In genomic region chr6:159075506-159076100, GRCh38 we compare ENCODE assay signal across 14 cellular contexts. TPM values are rescaled to one million over a fixed set of nuclear protein-coding genes. Genes with fewer than 3 reads are reported as not detected.
A peak's percentile ranks its signal among the peaks of the same experiment; 100 is the strongest.
DNase-seq lines count a peak whose midpoint lies in the region; ATAC-seq and TF ChIP-seq lines count a peak whose summit lies in the region.
"Had no signal": no experiment of that assay in that cellular context is flagged by ENCODE, and none has a peak within 500 bp of the region (broad histone marks: within the 10 kb centered on the region; RNA-seq: fewer than 3 reads in every experiment).

No MANE protein-coding gene starts in this region.

- TF ChIP-seq POLR2A in erythroblast (IDR thresholded peaks at IDR 0.05; ENCODE audit: low read length): no peak

- no peak for TF ChIP-seq CTCF in natural killer cell (IDR thresholded peaks at IDR 0.05)
- no peak for TF ChIP-seq CTCF in HFFc6 (IDR thresholded peaks at IDR 0.05)

- no peak overlapping the region for H3K4me3 Mint-ChIP-seq in natural killer cell treated with Interleukin-12 subunit alpha and Interleukin-12 subunit beta and Interleukin-15 and Interleukin-18, amount 100 ng/mL, for 72 hours
- H3K4me3 Mint-ChIP-seq in natural killer cell (no peak overlapping the region), HFFc6 (no peak overlapping the region)
- H3K4me3 Mint-ChIP-seq: H9, memory B cell had no signal

- no peak for ATAC-seq in natural killer cell treated with Interleukin-12 subunit alpha and Interleukin-12 subunit beta and Interleukin-15 and Interleukin-18, amount 100 ng/mL, for 72 hours
- ATAC-seq in natural killer cell: no peak

- DNase-seq in natural killer cell treated with Interleukin-12 subunit alpha and Interleukin-12 subunit beta and Interleukin-15 and Interleukin-18, amount 100 ng/mL, for 72 hours (ENCODE audit: low spot score): no peak
- no peak for DNase-seq in natural killer cell
- peak; percentile 49 for DNase-seq in activated CD8-positive, alpha-beta memory T cell treated with anti-CD3 and anti-CD28 coated beads, Interleukin-2, amount 50 U/mL, for 48 hours
- DNase-seq in globus pallidus (ENCODE audit: low spot score): peak; percentile 33
- DNase-seq in erythroblast (lab: John Stamatoyannopoulos, UW): no peak
- DNase-seq in activated CD4-positive, alpha-beta T cell treated with anti-CD3 and anti-CD28 coated beads, Interleukin-2, amount 50 U/mL, for 1 hour: no peak
- DNase-seq in iPS-NIHi7 (ENCODE audit: extremely low spot score): no peak
- no peak for DNase-seq in HFFc6
- DNase-seq: activated CD4-positive, alpha-beta T cell treated with anti-CD3 and anti-CD28 coated beads for 4 hours; H9; NCI-H2029; NCI-H774; stimulated activated naive CD4-positive, alpha-beta T cell had no signal

- peaks cover 0 to 5% of the 10 kb centered on the region in 2 donors for H3K27me3 Mint-ChIP-seq in natural killer cell treated with Interleukin-12 subunit alpha and Interleukin-12 subunit beta and Interleukin-15 and Interleukin-18, amount 100 ng/mL, for 72 hours
- H3K27me3 Mint-ChIP-seq in natural killer cell (ENCODE audit: low read depth in 2 of 2) (peaks cover 2% of the 10 kb centered on the region in 2 donors), HFFc6 (ENCODE audit: insufficient read depth) (peaks cover 18% of the 10 kb centered on the region)
- H3K27me3 Mint-ChIP-seq: memory B cell had no signal

- no peaks in the 10 kb centered on the region for H3K9me3 Mint-ChIP-seq in natural killer cell treated with Interleukin-12 subunit alpha and Interleukin-12 subunit beta and Interleukin-15 and Interleukin-18, amount 100 ng/mL, for 72 hours
- no peaks in the 10 kb centered on the region for H3K9me3 Mint-ChIP-seq in natural killer cell
- H3K9me3 Mint-ChIP-seq in HFFc6: no peaks in the 10 kb centered on the region
- H3K9me3 Mint-ChIP-seq: H9, memory B cell had no signal

- peak overlapping the region; percentile 28 to 55 for H3K27ac Mint-ChIP-seq in natural killer cell treated with Interleukin-12 subunit alpha and Interleukin-12 subunit beta and Interleukin-15 and Interleukin-18, amount 100 ng/mL, for 72 hours
- H3K27ac Mint-ChIP-seq in natural killer cell (no peak overlapping the region), HFFc6 (no peak overlapping the region)
- H3K27ac Mint-ChIP-seq: H9, memory B cell had no signal

- intact Hi-C loops in natural killer cell (cut with micrococcal nuclease): no loop called here

- no peaks in the 10 kb centered on the region for H3K36me3 Mint-ChIP-seq in natural killer cell treated with Interleukin-12 subunit alpha and Interleukin-12 subunit beta and Interleukin-15 and Interleukin-18, amount 100 ng/mL, for 72 hours
- H3K36me3 Mint-ChIP-seq in natural killer cell (no peaks in the 10 kb centered on the region), HFFc6 (ENCODE audit: low read depth) (no peaks in the 10 kb centered on the region)

- H3K4me1 Mint-ChIP-seq in natural killer cell treated with Interleukin-12 subunit alpha and Interleukin-12 subunit beta and Interleukin-15 and Interleukin-18, amount 100 ng/mL, for 72 hours (ENCODE audit: low read depth in 2 of 2): peaks cover 46 to 52% of the 10 kb centered on the region in 2 donors
- H3K4me1 Mint-ChIP-seq in natural killer cell (peaks cover 34 to 42% of the 10 kb centered on the region in 2 donors), HFFc6 (ENCODE audit: low read depth) (no peaks in the 10 kb centered on the region)

RNA-seq across cellular contexts. Expression of gene TAGAP, which starts 30.8 kb away (rescaled TPM):
- 10 to 100 TPM; 39.6 to 46.8 TPM for total RNA-seq in natural killer cell treated with Interleukin-12 subunit alpha and Interleukin-12 subunit beta and Interleukin-15 and Interleukin-18, amount 100 ng/mL, for 72 hours
- 100 to 1,000 TPM; 139 to 291 (median 178) TPM for total RNA-seq in natural killer cell
- not detected for total RNA-seq in HFFc6 (2021; fragmentation: NEBNext Ultra II Directional; extraction: Animal tissue kit (Norgen Biotek cat#: 25700))
- total RNA-seq: H9 had no signal

Comparison
In these comparisons a context has a peak if more than half of its experiments do, and no peak if none do; other contexts are left out.
1. H3K27ac Mint-ChIP-seq: peak in natural killer cell treated with Interleukin-12 subunit alpha and Interleukin-12 subunit beta and Interleukin-15 and Interleukin-18, amount 100 ng/mL, for 72 hours (2 of 2); none in natural killer cell (0 of 2) and HFFc6 (single experiment).
2. DNase-seq: peak in activated CD8-positive, alpha-beta memory T cell treated with anti-CD3 and anti-CD28 coated beads, Interleukin-2, amount 50 U/mL, for 48 hours (single experiment) and globus pallidus (single experiment); none in natural killer cell treated with Interleukin-12 subunit alpha and Interleukin-12 subunit beta and Interleukin-15 and Interleukin-18, amount 100 ng/mL, for 72 hours (single experiment), natural killer cell (single experiment), erythroblast (0 of 2), activated CD4-positive, alpha-beta T cell treated with anti-CD3 and anti-CD28 coated beads, Interleukin-2, amount 50 U/mL, for 1 hour (single experiment), iPS-NIHi7 (single experiment) and HFFc6 (single experiment).
3. RNA of gene TAGAP, which starts 30.8 kb away (total RNA-seq): 139 to 291 TPM in natural killer cell and 39.6 to 46.8 TPM in natural killer cell treated with Interleukin-12 subunit alpha and Interleukin-12 subunit beta and Interleukin-15 and Interleukin-18, amount 100 ng/mL, for 72 hours; not detected in HFFc6; every median in the first group is over 10 times any median in the second.